Comparison of ENCODE assay signal across 8 cellular contexts in the genomic region with DNA sequence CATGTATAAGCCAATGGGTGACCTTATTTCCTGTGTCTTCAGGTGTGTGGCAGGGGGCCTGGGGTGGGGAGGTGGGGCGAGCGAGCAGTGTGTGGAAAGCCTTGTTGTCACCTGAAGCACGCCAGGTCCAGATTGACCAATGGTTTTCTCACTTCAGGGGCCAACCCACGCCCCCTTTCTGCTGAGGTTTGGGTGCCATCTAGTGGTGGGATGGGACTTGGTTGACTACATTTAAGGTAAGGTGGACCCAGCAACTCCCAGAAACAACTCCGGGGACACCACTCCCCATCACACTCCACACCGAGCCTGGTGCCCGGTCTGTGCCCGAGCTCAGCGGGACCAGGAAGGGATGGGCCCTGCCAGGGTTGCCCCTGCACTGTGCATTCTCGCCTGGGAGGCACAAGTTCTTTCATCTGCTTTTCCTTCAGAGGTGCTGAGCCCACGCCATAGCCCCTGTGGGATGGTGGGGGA. TPM values are rescaled to one million over a fixed set of nuclear protein-coding genes. Genes with fewer than 3 reads are reported as not detected.
A peak's percentile ranks its signal among the peaks of the same experiment; 100 is the strongest.
DNase-seq lines count a peak whose midpoint lies in the region; ATAC-seq and TF ChIP-seq lines count a peak whose summit lies in the region.

No MANE protein-coding gene starts in this region.

- peak overlapping the region; percentile 54 for H3K4me2 ChIP-seq in HCT116 (ENCODE audit: low read length)

- H2AFZ ChIP-seq in HCT116 (ENCODE audit: low read depth, low read length, poor library complexity, severe bottlenecking) = no peak overlapping the region

- DNase-seq in BE2C (peak; percentile 83), HCT116 (ENCODE audit: low read depth, low spot score) (peak; percentile 75), NCI-H526 (lab: John Stamatoyannopoulos, UW) (peak; percentile 73 to 92), memory B cell (ENCODE audit: low spot score in 2 of 2) (peak; percentile 71 to 73)
- DNase-seq in activated CD4-positive, alpha-beta T cell treated with anti-CD3 and anti-CD28 coated beads, Interleukin-2, amount 50 U/mL, for 24 hours (ENCODE audit: low read depth in 1 of 2, low spot score in 1 of 2) = peak; percentile 41 to 54
- DNase-seq in effector CD4-positive, alpha-beta T cell = peak; percentile 42
- DNase-seq in stimulated activated CD8-positive, alpha-beta memory T cell treated with anti-CD3 and anti-CD28 coated beads, Interleukin-15, amount 100 ng/mL, for 48 hours (ENCODE audit: low read depth in 2 of 2) = peak; percentile 16 to 38

- H3K4me1 ChIP-seq in BE2C (peaks cover 5% of the 10 kb centered on the region; the same call in 1 of the 2 replicates), HCT116 (ENCODE audit: control insufficient read depth in 1 of 2, insufficient read depth in 2 of 2, low read length in 2 of 2) (peaks cover 9 to 16% of the 10 kb centered on the region in 2 experiments)

- no peak for TF ChIP-seq POLR2A in HCT116 (IDR thresholded peaks at IDR 0.05; ENCODE audit: borderline replicate concordance, extremely low read depth, insufficient read depth, insufficient read length)

- TF ChIP-seq CTCF in BE2C (IDR thresholded peaks at IDR 0.05; ENCODE audit: low read depth, low read length) (peak; percentile 90), HCT116 (IDR thresholded peaks at IDR 0.05 in 2 of 3, conservative IDR thresholded peaks at IDR 0.05 in 1 of 3; ENCODE audit: borderline replicate concordance in 1 of 3, insufficient read depth in 1 of 3, low read depth in 2 of 3, low read length in 2 of 3) (peak; percentile 78 to 83 (median 79))

- H4K20me1 ChIP-seq in HCT116 (ENCODE audit: insufficient read depth) = no peaks in the 10 kb centered on the region

- H3K9me3 ChIP-seq in BE2C (0 out of 2 replicates have a peak, but pooled peaks cover 4% of the 10 kb centered on the region), HCT116 (ENCODE audit: control insufficient read depth in 1 of 2, insufficient read depth in 1 of 2, low read depth in 1 of 2, low read length in 2 of 2) (no peaks in the 10 kb centered on the region)

- H3K9me3 Mint-ChIP-seq in memory B cell = no peaks in the 10 kb centered on the region

- H3K27me3 Mint-ChIP-seq in memory B cell = no peaks in the 10 kb centered on the region

- intact Hi-C loops in HCT116 (cut with micrococcal nuclease) = loop anchor here (2.0 to 5.0 kb wide), 4 partner anchors 132 to 456 kb away; a partner anchor contains a TSS

- no peaks in the 10 kb centered on the region for H3K27me3 ChIP-seq in BE2C
- H3K27me3 ChIP-seq in HCT116 (ENCODE audit: insufficient read depth, low read length) = no peaks in the 10 kb centered on the region

- CTCF ChIA-PET in HCT116 (lab: Charles Lee) = no interaction called here

- no peaks in the 10 kb centered on the region for H3K79me2 ChIP-seq in HCT116 (ENCODE audit: insufficient read depth, low read length)

- peak overlapping the region; percentile 23; the same call in 1 of the 2 replicates for H3K9ac ChIP-seq in HCT116 (ENCODE audit: low read length)

- POLR2A ChIA-PET in HCT116 (lab: Charles Lee) = no interaction called here

- ATAC-seq in HCT116 (peak; percentile 91), memory B cell (ENCODE audit: low read depth) (peak; percentile 90), HG03521 (IDR thresholded peaks at IDR 0.05; ENCODE audit: unreplicated experiment) (no peak)

- no peaks in the 10 kb centered on the region for H3K9me2 ChIP-seq in HCT116 (ENCODE audit: insufficient read depth)

- peak; percentile 94 for TF ChIP-seq RAD21 in HCT116 (IDR thresholded peaks at IDR 0.05; ENCODE audit: low read depth)

- RAD21 ChIA-PET in HCT116 (lab: Charles Lee; ENCODE audit: low non-redundant PET in 1 of 2, low total read pairs in 2 of 2, uncharacterized antibody in 2 of 2, unreplicated experiment in 2 of 2) = no interaction called here

- H3K4me1 Mint-ChIP-seq in memory B cell = peaks cover 3% of the 10 kb centered on the region

- 0 out of 2 replicates have a peak overlapping the region, but pooled peaks have one; percentile 13 for H3K27ac ChIP-seq in HCT116 (ENCODE audit: low read depth, low read length)

- H3K4me3 Mint-ChIP-seq in memory B cell = no peak overlapping the region

- H3K36me3 ChIP-seq in BE2C (peaks cover 11% of the 10 kb centered on the region), HCT116 (ENCODE audit: control insufficient read depth in 1 of 2, insufficient read depth in 2 of 2, low read length in 2 of 2) (peaks cover 5 to 7% of the 10 kb centered on the region in 2 experiments; a peak in 3 of 4 replicates)

- H3K27ac Mint-ChIP-seq in memory B cell = no peak overlapping the region

- peaks cover 8% of the 10 kb centered on the region for H3K36me3 Mint-ChIP-seq in memory B cell

- H3K4me3 ChIP-seq in BE2C (ENCODE audit: low read depth, low read length) (no peak overlapping the region), HCT116 (replicated peaks in 1 of 2; ENCODE audit: low read depth in 1 of 2, low read length in 2 of 2) (no peak overlapping the region)

- BruUV-seq in HCT116 (replicated peaks; lab: Mats Ljungman, UMichigan) = no TSS peak

TF ChIP-seq in HCT116, 20 proteins besides CTCF, POLR2A, EP300 and RAD21:
- TF ChIP-seq JUND (IDR thresholded peaks at IDR 0.05) = no peak
- TF ChIP-seq EZH2phosphoT487 (IDR thresholded peaks at IDR 0.05; ENCODE audit: borderline replicate concordance) = no peak
- no peak for TF ChIP-seq CBX3 (IDR thresholded peaks at IDR 0.05; ENCODE audit: low read depth)
- TF ChIP-seq SP1 (IDR thresholded peaks at IDR 0.05; ENCODE audit: low read depth) = no peak
- no peak for TF ChIP-seq ZNF274 (IDR thresholded peaks at IDR 0.05; ENCODE audit: low read depth, low read length)
- no peak for TF ChIP-seq POLR2AphosphoS5 (IDR thresholded peaks at IDR 0.05; ENCODE audit: low read depth, low read length)
- TF ChIP-seq, protein P1, sequence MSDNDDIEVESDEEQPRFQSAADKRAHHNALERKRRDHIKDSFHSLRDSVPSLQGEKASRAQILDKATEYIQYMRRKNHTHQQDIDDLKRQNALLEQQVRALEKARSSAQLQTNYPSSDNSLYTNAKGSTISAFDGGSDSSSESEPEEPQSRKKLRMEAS (IDR thresholded peaks at IDR 0.05) = no peak
- no peak for TF ChIP-seq YY1 (IDR thresholded peaks at IDR 0.05; ENCODE audit: extremely low read depth, insufficient replicate concordance, low read depth, low read length)
- no peak for TF ChIP-seq TCF7L2 (IDR thresholded peaks at IDR 0.05; ENCODE audit: borderline replicate concordance, extremely low read depth, insufficient read depth, insufficient read length)
- TF ChIP-seq, protein P2, sequence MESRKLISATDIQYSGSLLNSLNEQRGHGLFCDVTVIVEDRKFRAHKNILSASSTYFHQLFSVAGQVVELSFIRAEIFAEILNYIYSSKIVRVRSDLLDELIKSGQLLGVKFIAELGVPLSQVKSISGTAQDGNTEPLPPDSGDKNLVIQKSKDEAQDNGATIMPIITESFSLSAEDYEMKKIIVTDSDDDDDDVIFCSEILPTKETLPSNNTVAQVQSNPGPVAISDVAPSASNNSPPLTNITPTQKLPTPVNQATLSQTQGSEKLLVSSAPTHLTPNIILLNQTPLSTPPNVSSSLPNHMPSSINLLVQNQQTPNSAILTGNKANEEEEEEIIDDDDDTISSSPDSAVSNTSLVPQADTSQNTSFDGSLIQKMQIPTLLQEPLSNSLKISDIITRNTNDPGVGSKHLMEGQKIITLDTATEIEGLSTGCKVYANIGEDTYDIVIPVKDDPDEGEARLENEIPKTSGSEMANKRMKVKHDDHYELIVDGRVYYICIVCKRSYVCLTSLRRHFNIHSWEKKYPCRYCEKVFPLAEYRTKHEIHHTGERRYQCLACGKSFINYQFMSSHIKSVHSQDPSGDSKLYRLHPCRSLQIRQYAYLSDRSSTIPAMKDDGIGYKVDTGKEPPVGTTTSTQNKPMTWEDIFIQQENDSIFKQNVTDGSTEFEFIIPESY (IDR thresholded peaks at IDR 0.05; ENCODE audit: extremely low read depth, insufficient replicate concordance, low read length) = no peak
- no peak for TF ChIP-seq ZFX (IDR thresholded peaks at IDR 0.05)
- no peak for TF ChIP-seq CEBPB (IDR thresholded peaks at IDR 0.05; ENCODE audit: low read depth)
- TF ChIP-seq, protein P3, sequence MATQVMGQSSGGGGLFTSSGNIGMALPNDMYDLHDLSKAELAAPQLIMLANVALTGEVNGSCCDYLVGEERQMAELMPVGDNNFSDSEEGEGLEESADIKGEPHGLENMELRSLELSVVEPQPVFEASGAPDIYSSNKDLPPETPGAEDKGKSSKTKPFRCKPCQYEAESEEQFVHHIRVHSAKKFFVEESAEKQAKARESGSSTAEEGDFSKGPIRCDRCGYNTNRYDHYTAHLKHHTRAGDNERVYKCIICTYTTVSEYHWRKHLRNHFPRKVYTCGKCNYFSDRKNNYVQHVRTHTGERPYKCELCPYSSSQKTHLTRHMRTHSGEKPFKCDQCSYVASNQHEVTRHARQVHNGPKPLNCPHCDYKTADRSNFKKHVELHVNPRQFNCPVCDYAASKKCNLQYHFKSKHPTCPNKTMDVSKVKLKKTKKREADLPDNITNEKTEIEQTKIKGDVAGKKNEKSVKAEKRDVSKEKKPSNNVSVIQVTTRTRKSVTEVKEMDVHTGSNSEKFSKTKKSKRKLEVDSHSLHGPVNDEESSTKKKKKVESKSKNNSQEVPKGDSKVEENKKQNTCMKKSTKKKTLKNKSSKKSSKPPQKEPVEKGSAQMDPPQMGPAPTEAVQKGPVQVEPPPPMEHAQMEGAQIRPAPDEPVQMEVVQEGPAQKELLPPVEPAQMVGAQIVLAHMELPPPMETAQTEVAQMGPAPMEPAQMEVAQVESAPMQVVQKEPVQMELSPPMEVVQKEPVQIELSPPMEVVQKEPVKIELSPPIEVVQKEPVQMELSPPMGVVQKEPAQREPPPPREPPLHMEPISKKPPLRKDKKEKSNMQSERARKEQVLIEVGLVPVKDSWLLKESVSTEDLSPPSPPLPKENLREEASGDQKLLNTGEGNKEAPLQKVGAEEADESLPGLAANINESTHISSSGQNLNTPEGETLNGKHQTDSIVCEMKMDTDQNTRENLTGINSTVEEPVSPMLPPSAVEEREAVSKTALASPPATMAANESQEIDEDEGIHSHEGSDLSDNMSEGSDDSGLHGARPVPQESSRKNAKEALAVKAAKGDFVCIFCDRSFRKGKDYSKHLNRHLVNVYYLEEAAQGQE (IDR thresholded peaks at IDR 0.05; ENCODE audit: low read depth) = no peak
- TF ChIP-seq, protein P4, sequence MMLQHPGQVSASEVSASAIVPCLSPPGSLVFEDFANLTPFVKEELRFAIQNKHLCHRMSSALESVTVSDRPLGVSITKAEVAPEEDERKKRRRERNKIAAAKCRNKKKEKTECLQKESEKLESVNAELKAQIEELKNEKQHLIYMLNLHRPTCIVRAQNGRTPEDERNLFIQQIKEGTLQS (IDR thresholded peaks at IDR 0.05) = no peak
- TF ChIP-seq ELF1 (IDR thresholded peaks at IDR 0.05; ENCODE audit: borderline replicate concordance, low read depth) = no peak
TF ChIP-seq in HCT116: peak in this region for 0.

RNA-seq across cellular contexts. Expression of a gene that starts 40.0 kb away (rescaled TPM):
- polyA plus RNA-seq in BE2C (2012; ENCODE audit: insufficient read depth, insufficient read length, low read depth) = 17.3 TPM
- 15.2 TPM for total RNA-seq in HCT116 (2021; ENCODE audit: unreplicated experiment)
- 7.1 and 7.8 TPM in 2 replicates for polyA plus RNA-seq in HCT116 (2012)

Comparison
In these comparisons a context has a peak if more than half of its experiments do, and no peak if none do; other contexts are left out.
1. DNase-seq: peak in every context shown above with its lines; median percentile 83 in BE2C; 82 in NCI-H526; 75 in HCT116; 72 in memory B cell; 48 in activated CD4-positive, alpha-beta T cell treated with anti-CD3 and anti-CD28 coated beads, Interleukin-2, amount 50 U/mL, for 24 hours; 42 in effector CD4-positive, alpha-beta T cell; 27 in stimulated activated CD8-positive, alpha-beta memory T cell treated with anti-CD3 and anti-CD28 coated beads, Interleukin-15, amount 100 ng/mL, for 48 hours.